ENCODE assay signal across 23 cellular contexts in the genomic region with DNA sequence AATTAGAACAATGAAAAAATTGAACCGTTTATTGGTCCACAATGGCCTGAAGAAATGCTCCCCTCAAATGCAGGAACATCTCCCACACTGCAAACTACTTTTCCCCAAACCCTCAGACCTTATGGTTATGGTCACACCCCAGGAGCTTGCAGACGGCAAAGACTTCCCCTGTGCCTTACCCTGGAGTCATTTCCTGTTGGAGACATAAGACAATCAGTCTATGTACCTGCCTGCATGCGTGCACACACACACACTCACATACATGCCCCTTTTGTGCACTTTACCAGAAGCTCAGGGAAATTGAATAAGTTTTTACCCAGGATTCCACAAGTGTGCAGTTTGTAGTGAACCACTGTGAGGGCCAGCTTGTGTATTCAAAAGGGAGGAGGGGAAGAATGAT.
DNase-seq lines count a peak whose midpoint lies in the region; ATAC-seq and TF ChIP-seq lines count a peak whose summit lies in the region.
"Had no signal": no experiment of that assay in that cellular context is flagged by ENCODE, and none has a peak within 500 bp of the region (broad histone marks: within the 10 kb centered on the region; RNA-seq: fewer than 3 reads in every experiment).

No MANE protein-coding gene starts in this region.

- no peak for TF ChIP-seq EP300 in esophagus muscularis mucosa (IDR thresholded peaks at IDR 0.05)

- no peak for DNase-seq in GM23338 (ENCODE audit: low spot score)
- peak; percentile 55 for DNase-seq in NCI-H69 (lab: John Stamatoyannopoulos, UW)
- DNase-seq in esophagus muscularis mucosa (ENCODE audit: extremely low spot score), result peak; percentile 80
- DNase-seq in NCI-H345 (lab: John Stamatoyannopoulos, UW), result no peak
- DNase-seq in glomerular visceral epithelial cell (ENCODE audit: extremely low spot score), result no peak
- DNase-seq: BE2C; C1 segment of cervical spinal cord; CD4-positive, alpha-beta memory T cell; CD4-positive, CD25-positive, alpha-beta regulatory T cell; CD8-positive, alpha-beta memory T cell; COR-L47; DMS 273 treated with DMSO at 0.1 percent for 48 hours; DMS153; DMS53; DMS79; DND-41; EL; GDM1 had no signal

- peaks cover 27% of the 10 kb centered on the region for H3K4me1 Mint-ChIP-seq in GM23338
- H3K4me1 Mint-ChIP-seq: CD14-positive monocyte; CD4-positive, alpha-beta memory T cell; CD4-positive, CD25-positive, alpha-beta regulatory T cell; CD8-positive, alpha-beta memory T cell had no signal

- no peak overlapping the region for H3K4me2 ChIP-seq in GM23338
- H3K4me2 ChIP-seq: A549, BLaER1 had no signal

- H3K4me1 ChIP-seq in GM23338 (ENCODE audit: insufficient read depth) (peaks cover 28% of the 10 kb centered on the region), esophagus muscularis mucosa (no peaks in the 10 kb centered on the region)
- H3K4me1 ChIP-seq: A549, BE2C, BLaER1 had no signal

- no peak overlapping the region for H3K4me3 Mint-ChIP-seq in GM23338
- H3K4me3 Mint-ChIP-seq: CD14-positive monocyte; CD4-positive, alpha-beta memory T cell; CD4-positive, CD25-positive, alpha-beta regulatory T cell; CD8-positive, alpha-beta memory T cell had no signal

- peaks cover 4% of the 10 kb centered on the region; the same call in 1 of the 2 replicates for H3K9me2 ChIP-seq in GM23338 (ENCODE audit: insufficient read depth)

- no peaks in the 10 kb centered on the region for H3K27me3 Mint-ChIP-seq in GM23338 (ENCODE audit: insufficient read depth, low read depth, poor library complexity)
- H3K27me3 Mint-ChIP-seq: CD4-positive, alpha-beta memory T cell; CD4-positive, CD25-positive, alpha-beta regulatory T cell; CD8-positive, alpha-beta memory T cell had no signal

- H2AFZ ChIP-seq in GM23338, result peak overlapping the region; percentile 86; the same call in 1 of the 2 replicates

- H4K20me1 ChIP-seq in GM23338 (replicated peaks; ENCODE audit: insufficient read depth), result no peaks in the 10 kb centered on the region
- H4K20me1 ChIP-seq: BLaER1 had no signal

- TF ChIP-seq CTCF in GM23338 (conservative IDR thresholded peaks at IDR 0.05; ENCODE audit: low read depth in 2 of 2) (no peak), esophagus muscularis mucosa (IDR thresholded peaks at IDR 0.05) (no peak)

- peaks cover 0 to 8% (median 0%) of the 10 kb centered on the region in 4 donors for H3K9me3 ChIP-seq in esophagus muscularis mucosa
- H3K9me3 ChIP-seq: A549, BE2C, BLaER1 had no signal

- intact Hi-C loops in esophagus muscularis mucosa (cut with DNase I), result no loop called here

- no peaks in the 10 kb centered on the region for H3K36me3 Mint-ChIP-seq in GM23338 (ENCODE audit: low read depth)
- H3K36me3 Mint-ChIP-seq: CD14-positive monocyte; CD4-positive, alpha-beta memory T cell; CD4-positive, CD25-positive, alpha-beta regulatory T cell; CD8-positive, alpha-beta memory T cell had no signal

- H3K27me3 ChIP-seq in GM23338 (ENCODE audit: insufficient read depth) (no peaks in the 10 kb centered on the region), esophagus muscularis mucosa (no peaks in the 10 kb centered on the region)
- H3K27me3 ChIP-seq: BE2C, BLaER1 had no signal

- no peak for ATAC-seq in GM23338
- ATAC-seq: A549, GM12878 had no signal

- no peak for TF ChIP-seq POLR2A in esophagus muscularis mucosa (IDR thresholded peaks at IDR 0.05; ENCODE audit: low read depth)

- H3K4me3 ChIP-seq in GM23338, result no peak overlapping the region
- H3K4me3 ChIP-seq in esophagus muscularis mucosa, result no peak overlapping the region
- H3K4me3 ChIP-seq: A549, BLaER1, GM12878 had no signal

- no peak overlapping the region for H3K27ac Mint-ChIP-seq in GM23338
- H3K27ac Mint-ChIP-seq: CD4-positive, alpha-beta memory T cell; CD4-positive, CD25-positive, alpha-beta regulatory T cell; CD8-positive, alpha-beta memory T cell had no signal

- peaks cover 6% of the 10 kb centered on the region; the same call in 1 of the 3 replicates for H3K9me3 Mint-ChIP-seq in GM23338

- H3K79me2 ChIP-seq in GM23338 (replicated peaks; ENCODE audit: insufficient read depth), result no peaks in the 10 kb centered on the region

- H3F3A ChIP-seq in GM23338 (replicated peaks; ENCODE audit: low read depth), result no peaks in the 10 kb centered on the region

- H3K27ac ChIP-seq in GM23338 (ENCODE audit: low read depth) (no peak overlapping the region), esophagus muscularis mucosa (replicated peaks in 1 of 4) (no peak overlapping the region)
- H3K27ac ChIP-seq: 22Rv1, A549, BLaER1 had no signal

- WGBS in esophagus muscularis mucosa, result 85% methylated on average over 3 of the region's 3 CpGs

- H3K36me3 ChIP-seq in GM23338 (ENCODE audit: insufficient read depth) (0 out of 2 replicates have a peak, but pooled peaks cover 3% of the 10 kb centered on the region), esophagus muscularis mucosa (no peaks in the 10 kb centered on the region)
- H3K36me3 ChIP-seq: BE2C, BLaER1 had no signal

TF ChIP-seq in GM23338, 12 proteins besides CTCF, POLR2A, EP300 and RAD21 (continues in another document):
- TF ChIP-seq EZH2phosphoT487 (IDR thresholded peaks at IDR 0.05; ENCODE audit: unreplicated experiment) (no peak), STAT1 (IDR thresholded peaks at IDR 0.05; ENCODE audit: unreplicated experiment) (no peak), NANOG (IDR thresholded peaks at IDR 0.05; ENCODE audit: borderline replicate concordance) (no peak), CREB1 (CRISPR knock-in tag; IDR thresholded peaks at IDR 0.05; ENCODE audit: low read depth) (no peak), ZNF114 (CRISPR knock-in tag; IDR thresholded peaks at IDR 0.05) (no peak), EZH2 (IDR thresholded peaks at IDR 0.05; ENCODE audit: low read depth, unreplicated experiment) (no peak), ETS1 (IDR thresholded peaks at IDR 0.05) (no peak)
- TF ChIP-seq, protein P1, sequence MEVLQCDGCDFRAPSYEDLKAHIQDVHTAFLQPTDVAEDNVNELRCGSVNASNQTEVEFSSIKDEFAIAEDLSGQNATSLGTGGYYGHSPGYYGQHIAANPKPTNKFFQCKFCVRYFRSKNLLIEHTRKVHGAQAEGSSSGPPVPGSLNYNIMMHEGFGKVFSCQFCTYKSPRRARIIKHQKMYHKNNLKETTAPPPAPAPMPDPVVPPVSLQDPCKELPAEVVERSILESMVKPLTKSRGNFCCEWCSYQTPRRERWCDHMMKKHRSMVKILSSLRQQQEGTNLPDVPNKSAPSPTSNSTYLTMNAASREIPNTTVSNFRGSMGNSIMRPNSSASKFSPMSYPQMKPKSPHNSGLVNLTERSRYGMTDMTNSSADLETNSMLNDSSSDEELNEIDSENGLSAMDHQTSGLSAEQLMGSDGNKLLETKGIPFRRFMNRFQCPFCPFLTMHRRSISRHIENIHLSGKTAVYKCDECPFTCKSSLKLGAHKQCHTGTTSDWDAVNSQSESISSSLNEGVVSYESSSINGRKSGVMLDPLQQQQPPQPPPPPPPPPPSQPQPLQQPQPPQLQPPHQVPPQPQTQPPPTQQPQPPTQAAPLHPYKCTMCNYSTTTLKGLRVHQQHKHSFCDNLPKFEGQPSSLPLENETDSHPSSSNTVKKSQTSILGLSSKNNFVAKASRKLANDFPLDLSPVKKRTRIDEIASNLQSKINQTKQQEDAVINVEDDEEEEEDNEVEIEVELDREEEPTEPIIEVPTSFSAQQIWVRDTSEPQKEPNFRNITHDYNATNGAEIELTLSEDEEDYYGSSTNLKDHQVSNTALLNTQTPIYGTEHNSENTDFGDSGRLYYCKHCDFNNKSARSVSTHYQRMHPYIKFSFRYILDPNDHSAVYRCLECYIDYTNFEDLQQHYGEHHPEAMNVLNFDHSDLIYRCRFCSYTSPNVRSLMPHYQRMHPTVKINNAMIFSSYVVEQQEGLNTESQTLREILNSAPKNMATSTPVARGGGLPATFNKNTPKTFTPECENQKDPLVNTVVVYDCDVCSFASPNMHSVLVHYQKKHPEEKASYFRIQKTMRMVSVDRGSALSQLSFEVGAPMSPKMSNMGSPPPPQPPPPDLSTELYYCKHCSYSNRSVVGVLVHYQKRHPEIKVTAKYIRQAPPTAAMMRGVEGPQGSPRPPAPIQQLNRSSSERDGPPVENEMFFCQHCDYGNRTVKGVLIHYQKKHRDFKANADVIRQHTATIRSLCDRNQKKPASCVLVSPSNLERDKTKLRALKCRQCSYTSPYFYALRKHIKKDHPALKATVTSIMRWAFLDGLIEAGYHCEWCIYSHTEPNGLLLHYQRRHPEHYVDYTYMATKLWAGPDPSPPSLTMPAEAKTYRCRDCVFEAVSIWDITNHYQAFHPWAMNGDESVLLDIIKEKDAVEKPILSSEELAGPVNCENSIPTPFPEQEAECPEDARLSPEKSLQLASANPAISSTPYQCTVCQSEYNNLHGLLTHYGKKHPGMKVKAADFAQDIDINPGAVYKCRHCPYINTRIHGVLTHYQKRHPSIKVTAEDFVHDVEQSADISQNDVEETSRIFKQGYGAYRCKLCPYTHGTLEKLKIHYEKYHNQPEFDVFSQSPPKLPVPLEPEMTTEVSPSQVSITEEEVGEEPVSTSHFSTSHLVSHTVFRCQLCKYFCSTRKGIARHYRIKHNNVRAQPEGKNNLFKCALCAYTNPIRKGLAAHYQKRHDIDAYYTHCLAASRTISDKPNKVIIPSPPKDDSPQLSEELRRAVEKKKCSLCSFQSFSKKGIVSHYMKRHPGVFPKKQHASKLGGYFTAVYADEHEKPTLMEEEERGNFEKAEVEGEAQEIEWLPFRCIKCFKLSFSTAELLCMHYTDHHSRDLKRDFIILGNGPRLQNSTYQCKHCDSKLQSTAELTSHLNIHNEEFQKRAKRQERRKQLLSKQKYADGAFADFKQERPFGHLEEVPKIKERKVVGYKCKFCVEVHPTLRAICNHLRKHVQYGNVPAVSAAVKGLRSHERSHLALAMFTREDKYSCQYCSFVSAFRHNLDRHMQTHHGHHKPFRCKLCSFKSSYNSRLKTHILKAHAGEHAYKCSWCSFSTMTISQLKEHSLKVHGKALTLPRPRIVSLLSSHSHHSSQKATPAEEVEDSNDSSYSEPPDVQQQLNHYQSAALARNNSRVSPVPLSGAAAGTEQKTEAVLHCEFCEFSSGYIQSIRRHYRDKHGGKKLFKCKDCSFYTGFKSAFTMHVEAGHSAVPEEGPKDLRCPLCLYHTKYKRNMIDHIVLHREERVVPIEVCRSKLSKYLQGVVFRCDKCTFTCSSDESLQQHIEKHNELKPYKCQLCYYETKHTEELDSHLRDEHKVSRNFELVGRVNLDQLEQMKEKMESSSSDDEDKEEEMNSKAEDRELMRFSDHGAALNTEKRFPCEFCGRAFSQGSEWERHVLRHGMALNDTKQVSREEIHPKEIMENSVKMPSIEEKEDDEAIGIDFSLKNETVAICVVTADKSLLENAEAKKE (CRISPR knock-in tag; IDR thresholded peaks at IDR 0.05), result no peak

Comparison
In these comparisons a context has a peak if more than half of its experiments do, and no peak if none do; other contexts are left out.
1. DNase-seq: peak in NCI-H69 (single experiment) and esophagus muscularis mucosa (single experiment); none in GM23338 (single experiment), NCI-H345 (single experiment) and glomerular visceral epithelial cell (single experiment).